8 cellular contexts compared by ENCODE assay signal in genomic region chrX:154444755-154445246, GRCh38. TPM values are rescaled to one million over a fixed set of nuclear protein-coding genes. Genes with fewer than 3 reads are reported as not detected.
A peak's percentile ranks its signal among the peaks of the same experiment; 100 is the strongest.
DNase-seq lines count a peak whose midpoint lies in the region; ATAC-seq and TF ChIP-seq lines count a peak whose summit lies in the region.

No MANE protein-coding gene starts in this region.

- peaks cover 6% of the 10 kb centered on the region for H3K4me1 Mint-ChIP-seq in neural crest cell

- peaks cover 13% of the 10 kb centered on the region for H3K4me1 ChIP-seq in Karpas-422 (ENCODE audit: low read length)
- H3K4me1 ChIP-seq in duodenal mucosa (ENCODE audit: control insufficient read depth in 1 of 2, insufficient read depth in 2 of 2, low read length in 2 of 2): peaks cover 12 to 14% of the 10 kb centered on the region in 2 donors

- in situ Hi-C loops in GM13977 (cut with MboI; ENCODE audit: low pct_unique_long_range_greater_than_20kb, low sequenced_read_pairs, unreplicated experiment): no loop called here

- no peaks in the 10 kb centered on the region for H3K27me3 Mint-ChIP-seq in neural crest cell (ENCODE audit: low read depth)

- DNase-seq in Karpas-422 (no peak), neural crest cell (ENCODE audit: low read depth, low spot score) (no peak), GM13977 (ENCODE audit: low spot score) (no peak), HK-2 (ENCODE audit: unreplicated experiment) (no peak), DMS153 treated with DMSO at 0.1 percent for 48 hours (lab: John Stamatoyannopoulos, UW; ENCODE audit: unreplicated experiment) (no peak)

- H3K4me3 ChIP-seq in Karpas-422 (ENCODE audit: low read length) (peak overlapping the region; percentile 75), duodenal mucosa (ENCODE audit: low read depth in 1 of 2, low read length in 2 of 2) (peak overlapping the region; percentile 63 to 69)

- no peaks in the 10 kb centered on the region for H3K36me3 Mint-ChIP-seq in neural crest cell (ENCODE audit: low read depth)

- H3K9me3 Mint-ChIP-seq in neural crest cell: no peaks in the 10 kb centered on the region

- H2AFZ ChIP-seq in Karpas-422 (ENCODE audit: low read length): no peak overlapping the region

- H3K27me3 ChIP-seq in Karpas-422 (ENCODE audit: low read length) (no peaks in the 10 kb centered on the region), duodenal mucosa (ENCODE audit: control insufficient read depth in 1 of 2, insufficient read depth in 2 of 2, low read length in 2 of 2) (no peaks in the 10 kb centered on the region)

- H3K9ac ChIP-seq in Karpas-422 (ENCODE audit: low read length) (peak overlapping the region; percentile 88), duodenal mucosa (ENCODE audit: low read depth in 1 of 2, low read length in 2 of 2) (peak overlapping the region; percentile 65 to 76)

- H3K36me3 ChIP-seq in Karpas-422 (ENCODE audit: insufficient read depth, low read length): no peaks in the 10 kb centered on the region
- H3K36me3 ChIP-seq in duodenal mucosa (ENCODE audit: control insufficient read depth in 1 of 2, insufficient read depth in 2 of 2, low read length in 2 of 2): peaks cover 3 to 37% of the 10 kb centered on the region in 2 donors

- peaks cover 11% of the 10 kb centered on the region for H3K79me2 ChIP-seq in Karpas-422 (ENCODE audit: low read length)

- H3K9me3 ChIP-seq in Karpas-422 (ENCODE audit: low read length) (no peaks in the 10 kb centered on the region), duodenal mucosa (ENCODE audit: control insufficient read depth in 1 of 2, low read length in 2 of 2) (no peaks in the 10 kb centered on the region)

- no peaks in the 10 kb centered on the region for H4K20me1 ChIP-seq in Karpas-422 (ENCODE audit: insufficient read depth, low read depth, low read length)

- H3K4me3 Mint-ChIP-seq in neural crest cell: peak overlapping the region; percentile 27

- H3K9me2 ChIP-seq in Karpas-422 (replicated peaks; ENCODE audit: insufficient read depth, low read length): no peaks in the 10 kb centered on the region

- peak overlapping the region; percentile 78 for H3K4me2 ChIP-seq in Karpas-422 (ENCODE audit: low read depth, low read length, poor library complexity, severe bottlenecking)

- H3K27ac Mint-ChIP-seq in neural crest cell (ENCODE audit: unreplicated experiment): no peak overlapping the region

- no peak for ATAC-seq in HG02588 (IDR thresholded peaks at IDR 0.05; ENCODE audit: unreplicated experiment)

- peak overlapping the region; percentile 97 for H3K27ac ChIP-seq in C4-2B
- H3K27ac ChIP-seq in Karpas-422 (ENCODE audit: low read length): no peak overlapping the region
- H3K27ac ChIP-seq in duodenal mucosa (ENCODE audit: low read depth, low read length): no peak overlapping the region

- TF ChIP-seq CTCF in C4-2B (conservative IDR thresholded peaks at IDR 0.05): no peak
- TF ChIP-seq CTCF in neural crest cell (conservative IDR thresholded peaks at IDR 0.05): no peak
- TF ChIP-seq CTCF in GM13977 (IDR thresholded peaks at IDR 0.05; ENCODE audit: extremely low read depth, insufficient read depth, missing control alignments): no peak

RNA-seq across cellular contexts. Expression of gene FAM50A, which starts 0.9 kb away (rescaled TPM):
- 18.9 and 49.5 TPM in 2 replicates for total RNA-seq in Karpas-422 (2014; rRNA removed; shearing (Covaris generic); ENCODE audit: low replicate concordance)
- 68.8 and 69.0 TPM in 2 replicates for total RNA-seq in neural crest cell

RNA-seq across cellular contexts. Expression of gene GDI1, which starts 7.8 kb away (rescaled TPM):
- total RNA-seq in Karpas-422 (2014; rRNA removed; shearing (Covaris generic); ENCODE audit: low replicate concordance): 52.7 and 88.3 TPM in 2 replicates
- 206 and 210 TPM in 2 replicates for total RNA-seq in neural crest cell

RNA-seq across cellular contexts. Expression of gene PLXNA3, which starts 13.3 kb away (rescaled TPM):
- 7.2 and 15.8 TPM in 2 replicates for total RNA-seq in Karpas-422 (2014; rRNA removed; shearing (Covaris generic); ENCODE audit: low replicate concordance)
- total RNA-seq in neural crest cell: 74.1 and 75.1 TPM in 2 replicates

RNA-seq across cellular contexts. Expression of gene ATP6AP1, which starts 16.3 kb away (rescaled TPM):
- 40.0 and 46.6 TPM in 2 replicates for total RNA-seq in Karpas-422 (2014; rRNA removed; shearing (Covaris generic); ENCODE audit: low replicate concordance)
- total RNA-seq in neural crest cell: 78.2 and 79.8 TPM in 2 replicates

RNA-seq across cellular contexts. Expression of gene TAFAZZIN, which starts 33.5 kb away (rescaled TPM):
- 22.1 and 39.0 TPM in 2 replicates for total RNA-seq in Karpas-422 (2014; rRNA removed; shearing (Covaris generic); ENCODE audit: low replicate concordance)
- 45.7 and 47.1 TPM in 2 replicates for total RNA-seq in neural crest cell
